Comparison of ENCODE assay signal across 26 cellular contexts in genomic region chr7:105799677-105800076, GRCh38.
DNase-seq lines count a peak whose midpoint lies in the region; ATAC-seq and TF ChIP-seq lines count a peak whose summit lies in the region.
"Had no signal": no experiment of that assay in that cellular context is flagged by ENCODE, and none has a peak within 500 bp of the region (broad histone marks: within the 10 kb centered on the region; RNA-seq: fewer than 3 reads in every experiment).

No MANE protein-coding gene starts in this region.

- H3K4me3 Mint-ChIP-seq in CD4-positive, CD25-positive, alpha-beta regulatory T cell = peak overlapping the region in 3 of 4 donors; percentile 5 to 78 (median 63)
- peak overlapping the region; percentile 37 for H3K4me3 Mint-ChIP-seq in stimulated activated effector memory CD8-positive, alpha-beta T cell treated with anti-CD3 and anti-CD28 coated beads, Interleukin-12 subunit alpha, Interleukin-12 subunit beta, amount 100 ng/mL, for 72 hours
- no peak overlapping the region for H3K4me3 Mint-ChIP-seq in naive thymus-derived CD8-positive, alpha-beta T cell
- H3K4me3 Mint-ChIP-seq: activated naive CD8-positive, alpha-beta T cell treated with anti-CD3 and anti-CD28 coated beads, Interleukin-2, amount 10 ng/mL, durations not matched to agents 7 days and 5 days had no signal

- no peaks in the 10 kb centered on the region for H3K27me3 ChIP-seq in CD4-positive, CD25-positive, alpha-beta regulatory T cell (ENCODE audit: control insufficient read depth, insufficient read depth, low read length)
- H3K27me3 ChIP-seq: neutrophil had no signal

- DNase-seq in CD4-positive, CD25-positive, alpha-beta regulatory T cell = no peak
- DNase-seq in coronary artery (ENCODE audit: low spot score) (peak; percentile 54), islet precursor cell (peak; percentile 76), COR-L47 (lab: John Stamatoyannopoulos, UW) (no peak), ACHN (no peak)
- DNase-seq in stimulated activated effector memory CD8-positive, alpha-beta T cell treated with anti-CD3 and anti-CD28 coated beads, Interleukin-12 subunit alpha, Interleukin-12 subunit beta, amount 100 ng/mL, for 72 hours (ENCODE audit: low spot score in 2 of 2) = no peak
- DNase-seq in naive thymus-derived CD8-positive, alpha-beta T cell = no peak
- DNase-seq: activated CD4-positive, alpha-beta T cell treated with anti-CD3 and anti-CD28 coated beads, Interleukin-2, amount 50 U/mL, for 1 hour; activated CD8-positive, alpha-beta memory T cell treated with anti-CD3 and anti-CD28 coated beads, Interleukin-2, amount 50 U/mL, for 4 hours; activated effector memory CD4-positive, alpha-beta T cell treated with Interleukin-2 at 50 U/mL for 16 hours; activated naive CD8-positive, alpha-beta T cell treated with anti-CD3 and anti-CD28 coated beads, Interleukin-2, amount 10 ng/mL, durations not matched to agents 7 days and 5 days; DMS53; GDM1; head of caudate nucleus; NCI-H1092; NCI-H187 treated with DMSO at 0.1 percent for 48 hours; NCI-H526; stimulated activated CD4-positive, alpha-beta T cell treated with anti-CD3 and anti-CD28 coated beads, Interleukin-1b, Interleukin-23, amount 100 ng/mL, for 48 hours had no signal

- H3K4me1 Mint-ChIP-seq in CD4-positive, CD25-positive, alpha-beta regulatory T cell = peaks cover 23 to 76% (median 52%) of the 10 kb centered on the region in 4 donors
- H3K4me1 Mint-ChIP-seq in stimulated activated effector memory CD8-positive, alpha-beta T cell treated with anti-CD3 and anti-CD28 coated beads, Interleukin-12 subunit alpha, Interleukin-12 subunit beta, amount 100 ng/mL, for 72 hours = peaks cover 51% of the 10 kb centered on the region
- peaks cover 15 to 28% (median 23%) of the 10 kb centered on the region in 4 donors for H3K4me1 Mint-ChIP-seq in naive thymus-derived CD8-positive, alpha-beta T cell

- peaks cover 28% of the 10 kb centered on the region for H3K36me3 Mint-ChIP-seq in CD4-positive, CD25-positive, alpha-beta regulatory T cell
- H3K36me3 Mint-ChIP-seq in stimulated activated effector memory CD8-positive, alpha-beta T cell treated with anti-CD3 and anti-CD28 coated beads, Interleukin-12 subunit alpha, Interleukin-12 subunit beta, amount 100 ng/mL, for 72 hours = no peaks in the 10 kb centered on the region
- H3K36me3 Mint-ChIP-seq in naive thymus-derived CD8-positive, alpha-beta T cell = peaks cover 0 to 3% (median 0%) of the 10 kb centered on the region in 3 donors
- H3K36me3 Mint-ChIP-seq: activated naive CD8-positive, alpha-beta T cell treated with anti-CD3 and anti-CD28 coated beads, Interleukin-2, amount 10 ng/mL, durations not matched to agents 7 days and 5 days had no signal

- in situ Hi-C loops in ACHN (cut with HindIII; ENCODE audit: low pct_ligation_motif_present, low pct_unique_long_range_greater_than_20kb, low sequenced_read_pairs) = no loop called here

- ATAC-seq in CD4-positive, CD25-positive, alpha-beta regulatory T cell (ENCODE audit: low read depth in 2 of 2) = no peak
- ATAC-seq in stimulated activated effector memory CD8-positive, alpha-beta T cell treated with anti-CD3 and anti-CD28 coated beads, Interleukin-12 subunit alpha, Interleukin-12 subunit beta, amount 100 ng/mL, for 72 hours = no peak
- no peak for ATAC-seq in naive thymus-derived CD8-positive, alpha-beta T cell
- ATAC-seq: HepG2, left lobe of liver, SK-N-SH treated with all-trans-retinoic acid at 6 μM for 48 hours had no signal

- H3K9me3 ChIP-seq in CD4-positive, CD25-positive, alpha-beta regulatory T cell (ENCODE audit: control insufficient read depth in 2 of 2, low read length in 2 of 2) = no peaks in the 10 kb centered on the region
- H3K9me3 ChIP-seq: neutrophil, prostate gland had no signal

- no peaks in the 10 kb centered on the region for H3K27me3 Mint-ChIP-seq in CD4-positive, CD25-positive, alpha-beta regulatory T cell
- no peaks in the 10 kb centered on the region for H3K27me3 Mint-ChIP-seq in naive thymus-derived CD8-positive, alpha-beta T cell
- H3K27me3 Mint-ChIP-seq: activated naive CD8-positive, alpha-beta T cell treated with anti-CD3 and anti-CD28 coated beads, Interleukin-2, amount 10 ng/mL, durations not matched to agents 7 days and 5 days had no signal

- H3K9me3 Mint-ChIP-seq in CD4-positive, CD25-positive, alpha-beta regulatory T cell = no peaks in the 10 kb centered on the region
- no peaks in the 10 kb centered on the region for H3K9me3 Mint-ChIP-seq in stimulated activated effector memory CD8-positive, alpha-beta T cell treated with anti-CD3 and anti-CD28 coated beads, Interleukin-12 subunit alpha, Interleukin-12 subunit beta, amount 100 ng/mL, for 72 hours
- no peaks in the 10 kb centered on the region for H3K9me3 Mint-ChIP-seq in naive thymus-derived CD8-positive, alpha-beta T cell
- H3K9me3 Mint-ChIP-seq: activated naive CD8-positive, alpha-beta T cell treated with anti-CD3 and anti-CD28 coated beads, Interleukin-2, amount 10 ng/mL, durations not matched to agents 7 days and 5 days had no signal

- peaks cover 36% of the 10 kb centered on the region for H3K4me1 ChIP-seq in CD4-positive, CD25-positive, alpha-beta regulatory T cell (ENCODE audit: control insufficient read depth, insufficient read depth, low read length, poor library complexity, severe bottlenecking)

- peaks cover 5% of the 10 kb centered on the region for H3K36me3 ChIP-seq in CD4-positive, CD25-positive, alpha-beta regulatory T cell (ENCODE audit: control insufficient read depth, insufficient read depth, low read length)
- H3K36me3 ChIP-seq: neutrophil, prostate gland had no signal

- POLR2A ChIA-PET in naive thymus-derived CD8-positive, alpha-beta T cell (lab: Charles Lee) = no interaction called here

- H3K27ac ChIP-seq in CD4-positive, CD25-positive, alpha-beta regulatory T cell (ENCODE audit: insufficient read depth, low read length, poor library complexity, severe bottlenecking) = peak overlapping the region; percentile 54
- no peak overlapping the region for H3K27ac ChIP-seq in coronary artery
- H3K27ac ChIP-seq: HL-60, neutrophil, prostate gland, RWPE1 had no signal

- peak overlapping the region in 2 of 3 donors; percentile 79 to 94 for H3K27ac Mint-ChIP-seq in CD4-positive, CD25-positive, alpha-beta regulatory T cell
- peak overlapping the region; percentile 73 for H3K27ac Mint-ChIP-seq in stimulated activated effector memory CD8-positive, alpha-beta T cell treated with anti-CD3 and anti-CD28 coated beads, Interleukin-12 subunit alpha, Interleukin-12 subunit beta, amount 100 ng/mL, for 72 hours
- H3K27ac Mint-ChIP-seq in naive thymus-derived CD8-positive, alpha-beta T cell = peak overlapping the region in 5 of 10 donors; percentile 2 to 51 (median 43)
- H3K27ac Mint-ChIP-seq: activated naive CD8-positive, alpha-beta T cell treated with anti-CD3 and anti-CD28 coated beads, Interleukin-2, amount 10 ng/mL, durations not matched to agents 7 days and 5 days had no signal

- TF ChIP-seq CTCF in coronary artery (IDR thresholded peaks at IDR 0.05) = no peak

- H3K4me3 ChIP-seq in CD4-positive, CD25-positive, alpha-beta regulatory T cell (ENCODE audit: low read depth, low read length) = peak overlapping the region; percentile 65
- H3K4me3 ChIP-seq in coronary artery = no peak overlapping the region
- H3K4me3 ChIP-seq: prostate gland, skin epidermis had no signal

Comparison
In these comparisons a context has a peak if more than half of its experiments do, and no peak if none do; other contexts are left out.
1. DNase-seq: peak in coronary artery (single experiment) and islet precursor cell (single experiment); none in CD4-positive, CD25-positive, alpha-beta regulatory T cell (0 of 3), stimulated activated effector memory CD8-positive, alpha-beta T cell treated with anti-CD3 and anti-CD28 coated beads, Interleukin-12 subunit alpha, Interleukin-12 subunit beta, amount 100 ng/mL, for 72 hours (0 of 2), naive thymus-derived CD8-positive, alpha-beta T cell (0 of 10), COR-L47 (single experiment) and ACHN (single experiment).
2. H3K4me3 Mint-ChIP-seq: peak in CD4-positive, CD25-positive, alpha-beta regulatory T cell (3 of 4) and stimulated activated effector memory CD8-positive, alpha-beta T cell treated with anti-CD3 and anti-CD28 coated beads, Interleukin-12 subunit alpha, Interleukin-12 subunit beta, amount 100 ng/mL, for 72 hours (single experiment); none in naive thymus-derived CD8-positive, alpha-beta T cell (0 of 10).